In genomic region chr10:124746992-124747391, GRCh38 we compare ENCODE assay signal across 14 cellular contexts.
"Had no signal": no experiment of that assay in that cellular context is flagged by ENCODE, and none has a peak within 500 bp of the region (broad histone marks: within the 10 kb centered on the region; RNA-seq: fewer than 3 reads in every experiment).

No MANE protein-coding gene starts in this region.

- H3K4me3 Mint-ChIP-seq: nephron progenitor cell had no signal

- H3K4me3 ChIP-seq: lung had no signal

- ATAC-seq: left cardiac atrium, sciatic nerve had no signal

- DNase-seq: activated CD4-positive, alpha-beta T cell treated with anti-CD3 and anti-CD28 coated beads for 4 hours; activated naive CD4-positive, alpha-beta T cell treated with anti-CD3 and anti-CD28 coated beads, Interleukin-2, amount 50 U/mL, for 16 hours; activated T-cell treated with anti-CD3 and anti-CD28 coated beads for 4 hours; amniotic stem cell; brain microvascular endothelial cell; left cardiac atrium; nephron progenitor cell; SK-N-SH; stimulated activated CD4-positive, alpha-beta T cell treated with anti-CD3 and anti-CD28 coated beads, Interleukin-2, amount 100 ng/mL, for 48 hours; stimulated activated naive CD4-positive, alpha-beta T cell treated with Interleukin-2 at 50 U/mL for 16 hours; T-helper 1 cell had no signal

- H3K27ac Mint-ChIP-seq: activated T-helper 2 cell treated with anti-CD3 and anti-CD28 coated beads, Interferon-gamma antibody, Interleukin-2, Interleukin-4, amounts not matched to agents 10 μg/mL and 5 μg/mL and 100 μg/mL, durations not matched to agents 14 hours and 24 hours and 36 hours; nephron progenitor cell had no signal

- H3K27me3 ChIP-seq: brain microvascular endothelial cell had no signal

- H3K9me3 Mint-ChIP-seq: activated T-helper 2 cell treated with anti-CD3 and anti-CD28 coated beads, Interferon-gamma antibody, Interleukin-2, Interleukin-4, amounts not matched to agents 10 μg/mL and 5 μg/mL and 100 μg/mL, durations not matched to agents 14 hours and 24 hours and 36 hours; nephron progenitor cell had no signal

- H3K27ac ChIP-seq: brain microvascular endothelial cell had no signal
